In genomic region chr2:160482673-160483072, GRCh38 we compare ENCODE assay signal across 1 cellular context.
TF ChIP-seq lines count a peak whose summit lies in the region.

No MANE protein-coding gene starts in this region.

TF ChIP-seq in IMR-90, 13 proteins besides CTCF, POLR2A, EP300 and RAD21 (continued from another document):
- TF ChIP-seq ELK1 (IDR thresholded peaks at IDR 0.05; ENCODE audit: borderline replicate concordance, low read depth, low read length) (no peak), BHLHE40 (IDR thresholded peaks at IDR 0.05; ENCODE audit: low read depth, low read length) (no peak), FOS (IDR thresholded peaks at IDR 0.05; ENCODE audit: low read depth, low read length) (no peak), MXI1 (IDR thresholded peaks at IDR 0.05; ENCODE audit: borderline replicate concordance, low read depth, low read length) (no peak), RCOR1 (IDR thresholded peaks at IDR 0.05; ENCODE audit: insufficient replicate concordance, low read length) (no peak), CHD1 (IDR thresholded peaks at IDR 0.05; ENCODE audit: low read depth, low read length) (no peak), CEBPB (IDR thresholded peaks at IDR 0.05; ENCODE audit: low read depth, low read length) (no peak)
